In genomic region chr22:41561788-41562187, GRCh38 we compare ENCODE assay signal across 1 cellular context.
TF ChIP-seq lines count a peak whose summit lies in the region.

No MANE protein-coding gene starts in this region.

TF ChIP-seq in A549, 52 proteins besides CTCF, POLR2A, EP300 and RAD21 (continued from another document):
- TF ChIP-seq EHF (CRISPR knock-in tag; IDR thresholded peaks at IDR 0.05) = no peak
- TF ChIP-seq KDM1A (IDR thresholded peaks at IDR 0.05; ENCODE audit: low read depth) = no peak
- TF ChIP-seq RCOR1 (IDR thresholded peaks at IDR 0.05; ENCODE audit: low read depth, low read length) = no peak
- TF ChIP-seq RARB (CRISPR knock-in tag; IDR thresholded peaks at IDR 0.05) = no peak
- TF ChIP-seq PHF8 (IDR thresholded peaks at IDR 0.05; ENCODE audit: borderline replicate concordance, low read depth) = no peak
- no peak for TF ChIP-seq PBX3 (IDR thresholded peaks at IDR 0.05)
- no peak for TF ChIP-seq NR3C1 (IDR thresholded peaks at IDR 0.05)
- TF ChIP-seq ZNF302 (CRISPR knock-in tag; IDR thresholded peaks at IDR 0.05) = no peak
- no peak for TF ChIP-seq USF2 (IDR thresholded peaks at IDR 0.05)
- no peak for TF ChIP-seq POLR2AphosphoS2 (conservative IDR thresholded peaks at IDR 0.05; ENCODE audit: low read length)
- no peak for TF ChIP-seq HEYL (CRISPR knock-in tag; IDR thresholded peaks at IDR 0.05)
- TF ChIP-seq ESRRA (IDR thresholded peaks at IDR 0.05; ENCODE audit: borderline replicate concordance, low read length) = no peak
- TF ChIP-seq SREBF2 (IDR thresholded peaks at IDR 0.05) = no peak
- TF ChIP-seq TP53 (CRISPR knock-in tag; IDR thresholded peaks at IDR 0.05) = no peak
TF ChIP-seq in A549: peak in this region for 0.
